36 cellular contexts compared by ENCODE assay signal in genomic region chr1:244636488-244637259, GRCh38.
"Had no signal": no experiment of that assay in that cellular context is flagged by ENCODE, and none has a peak within 500 bp of the region (broad histone marks: within the 10 kb centered on the region; RNA-seq: fewer than 3 reads in every experiment).

No MANE protein-coding gene starts in this region.

- H3K9me3 ChIP-seq: esophagus squamous epithelium, psoas muscle, stomach, thyroid gland, upper lobe of left lung, vagina had no signal

- FAIRE-seq: endometrium had no signal

- H3K36me3 Mint-ChIP-seq: activated CD8-positive, alpha-beta memory T cell treated with anti-CD3 and anti-CD28 coated beads, Interleukin-2, amount 10 ng/mL, durations not matched to agents 7 days and 5 days; activated naive CD4-positive, alpha-beta T cell treated with anti-CD3 and anti-CD28 coated beads, Interleukin-2, amount 50 U/mL, for 24 hours had no signal

- H3K4me3 Mint-ChIP-seq: activated CD8-positive, alpha-beta memory T cell treated with anti-CD3 and anti-CD28 coated beads, Interleukin-2, amount 10 ng/mL, durations not matched to agents 7 days and 5 days; activated CD8-positive, alpha-beta T cell treated with anti-CD3 and anti-CD28 coated beads, Interleukin-2, amount 10 ng/mL, durations not matched to agents 7 days and 5 days; activated naive CD4-positive, alpha-beta T cell treated with anti-CD3 and anti-CD28 coated beads, Interleukin-2, amount 50 U/mL, for 24 hours; activated naive CD8-positive, alpha-beta T cell treated with anti-CD3 and anti-CD28 coated beads, Interleukin-2, amount 50 U/mL, for 24 hours; dendritic cell treated with granulocyte-macrophage colony-stimulating factor and Interleukin-4, amounts not matched to agents 40 ng/mL and 50 ng/mL, for 4 days; naive thymus-derived CD8-positive, alpha-beta T cell; neural crest cell; stimulated activated naive B cell treated with anti-CD40 and anti-IgM and Interleukin-4, amounts not matched to agents 10 μg/mL and 1 μg/mL and 100 μg/mL, for 72 hours had no signal

- H3K27me3 Mint-ChIP-seq: activated naive CD4-positive, alpha-beta T cell treated with anti-CD3 and anti-CD28 coated beads, Interleukin-2, amount 50 U/mL, for 24 hours; dendritic cell treated with granulocyte-macrophage colony-stimulating factor and Interleukin-4, amounts not matched to agents 40 ng/mL and 50 ng/mL, for 4 days had no signal

- H3K79me2 ChIP-seq: parathyroid adenoma had no signal

- H3K9ac ChIP-seq: parathyroid adenoma had no signal

- H3K27ac Mint-ChIP-seq: activated CD8-positive, alpha-beta memory T cell treated with anti-CD3 and anti-CD28 coated beads, Interleukin-2, amount 10 ng/mL, durations not matched to agents 7 days and 5 days; activated CD8-positive, alpha-beta T cell treated with anti-CD3 and anti-CD28 coated beads, Interleukin-2, amount 10 ng/mL, durations not matched to agents 7 days and 5 days; activated naive CD4-positive, alpha-beta T cell treated with anti-CD3 and anti-CD28 coated beads, Interleukin-2, amount 50 U/mL, for 24 hours; activated naive CD8-positive, alpha-beta T cell treated with anti-CD3 and anti-CD28 coated beads, Interleukin-2, amount 50 U/mL, for 24 hours; activated T-helper 2 cell treated with anti-CD3 and anti-CD28 coated beads, Interferon-gamma antibody, Interleukin-2, Interleukin-4, amounts not matched to agents 10 μg/mL and 5 μg/mL and 100 μg/mL, durations not matched to agents 14 hours and 24 hours and 36 hours; dendritic cell treated with granulocyte-macrophage colony-stimulating factor and Interleukin-4, amounts not matched to agents 40 ng/mL and 50 ng/mL, for 4 days; naive thymus-derived CD8-positive, alpha-beta T cell; stimulated activated naive B cell treated with anti-CD40 and anti-IgM and Interleukin-4, amounts not matched to agents 10 μg/mL and 1 μg/mL and 100 μg/mL, for 72 hours had no signal

- DNase-seq: activated CD4-positive, alpha-beta T cell treated with anti-CD3 and anti-CD28 coated beads for 1 hour; activated CD4-positive, alpha-beta T cell treated with anti-CD3 and anti-CD28 coated beads, Interleukin-2, amount 50 U/mL, for 1 hour; activated CD8-positive, alpha-beta memory T cell treated with anti-CD3 and anti-CD28 coated beads, Interleukin-2, amount 10 ng/mL, durations not matched to agents 7 days and 5 days; activated CD8-positive, alpha-beta T cell treated with anti-CD3 and anti-CD28 coated beads, Interleukin-2, amount 10 ng/mL, durations not matched to agents 7 days and 5 days; activated naive CD8-positive, alpha-beta T cell treated with anti-CD3 and anti-CD28 coated beads, Interleukin-2, amount 50 U/mL, for 24 hours; activated T-cell treated with anti-CD3 and anti-CD28 coated beads, Interleukin-2, amount 50 U/mL, for 48 hours; amygdala; central memory CD4-positive, alpha-beta T cell; effector CD4-positive, alpha-beta T cell; esophagus squamous epithelium; foreskin melanocyte; heart right ventricle; islet precursor cell; left ventricle myocardium superior; mammary epithelial cell; midbrain; naive thymus-derived CD8-positive, alpha-beta T cell; occipital lobe; psoas muscle; stimulated activated CD4-positive, alpha-beta T cell treated with anti-CD3 and anti-CD28 coated beads, Interleukin-15, amount 100 ng/mL, for 24 hours; stimulated activated CD4-positive, alpha-beta T cell treated with anti-CD3 and anti-CD28 coated beads, Interleukin-2, amount 100 ng/mL, for 24 hours; stimulated activated naive B cell treated with anti-CD40 and anti-IgM and Interleukin-4, amounts not matched to agents 10 μg/mL and 1 μg/mL and 100 μg/mL, for 72 hours; stomach; T-helper 2 cell; thyroid gland; upper lobe of left lung had no signal

- H3K4me1 ChIP-seq: breast epithelium, esophagus squamous epithelium, heart right ventricle, parathyroid adenoma, psoas muscle, right atrium auricular region, stomach, thyroid gland, upper lobe of left lung, vagina had no signal

- ATAC-seq: activated CD8-positive, alpha-beta memory T cell treated with anti-CD3 and anti-CD28 coated beads, Interleukin-2, amount 10 ng/mL, durations not matched to agents 7 days and 5 days; activated CD8-positive, alpha-beta T cell treated with anti-CD3 and anti-CD28 coated beads, Interleukin-2, amount 10 ng/mL, durations not matched to agents 7 days and 5 days; activated naive CD8-positive, alpha-beta T cell treated with anti-CD3 and anti-CD28 coated beads, Interleukin-2, amount 50 U/mL, for 24 hours; heart right ventricle; left ventricle myocardium superior; naive thymus-derived CD8-positive, alpha-beta T cell; psoas muscle; stimulated activated naive B cell treated with anti-CD40 and anti-IgM and Interleukin-4, amounts not matched to agents 10 μg/mL and 1 μg/mL and 100 μg/mL, for 72 hours had no signal

- H3K9me3 Mint-ChIP-seq: activated naive CD4-positive, alpha-beta T cell treated with anti-CD3 and anti-CD28 coated beads, Interleukin-2, amount 50 U/mL, for 24 hours; activated naive CD8-positive, alpha-beta T cell treated with anti-CD3 and anti-CD28 coated beads, Interleukin-2, amount 50 U/mL, for 24 hours; activated T-helper 2 cell treated with anti-CD3 and anti-CD28 coated beads, Interferon-gamma antibody, Interleukin-2, Interleukin-4, amounts not matched to agents 10 μg/mL and 5 μg/mL and 100 μg/mL, durations not matched to agents 14 hours and 24 hours and 36 hours; dendritic cell treated with granulocyte-macrophage colony-stimulating factor and Interleukin-4, amounts not matched to agents 40 ng/mL and 50 ng/mL, for 4 days; naive thymus-derived CD8-positive, alpha-beta T cell had no signal

- H3K27me3 ChIP-seq: breast epithelium, esophagus squamous epithelium, right atrium auricular region, stomach, thyroid gland, upper lobe of left lung, vagina had no signal

- H3K27ac ChIP-seq: breast epithelium, epithelial cell of prostate, esophagus squamous epithelium, heart right ventricle, parathyroid adenoma, psoas muscle, right atrium auricular region, stomach, thyroid gland, upper lobe of left lung, vagina had no signal

- H3K36me3 ChIP-seq: breast epithelium, esophagus squamous epithelium, heart right ventricle, right atrium auricular region, stomach, thyroid gland, upper lobe of left lung, vagina had no signal

- H3K4me3 ChIP-seq: breast epithelium, esophagus squamous epithelium, heart right ventricle, psoas muscle, right atrium auricular region, stomach, thyroid gland, upper lobe of left lung, vagina had no signal

- H3K4me1 Mint-ChIP-seq: activated naive CD4-positive, alpha-beta T cell treated with anti-CD3 and anti-CD28 coated beads, Interleukin-2, amount 50 U/mL, for 24 hours; activated naive CD8-positive, alpha-beta T cell treated with anti-CD3 and anti-CD28 coated beads, Interleukin-2, amount 50 U/mL, for 24 hours; naive thymus-derived CD8-positive, alpha-beta T cell; neural crest cell; stimulated activated naive B cell treated with anti-CD40 and anti-IgM and Interleukin-4, amounts not matched to agents 10 μg/mL and 1 μg/mL and 100 μg/mL, for 72 hours had no signal

- H2AFZ ChIP-seq: parathyroid adenoma had no signal
